In genomic region chr9:114899461-114899860, GRCh38 we compare ENCODE assay signal across 15 cellular contexts. TPM values are rescaled to one million over a fixed set of nuclear protein-coding genes. Genes with fewer than 3 reads are reported as not detected.
A peak's percentile ranks its signal among the peaks of the same experiment; 100 is the strongest.
DNase-seq lines count a peak whose midpoint lies in the region; ATAC-seq and TF ChIP-seq lines count a peak whose summit lies in the region.
"Had no signal": no experiment of that assay in that cellular context is flagged by ENCODE, and none has a peak within 500 bp of the region (broad histone marks: within the 10 kb centered on the region; RNA-seq: fewer than 3 reads in every experiment).

No MANE protein-coding gene starts in this region.

- H3K4me3 ChIP-seq in DND-41 (ENCODE audit: low read depth in 1 of 2, low read length in 2 of 2) = 0 out of 4 replicates have a peak overlapping the region, but pooled peaks of 1 of the 2 experiments have one; percentile 9
- peak overlapping the region; percentile 33 for H3K4me3 ChIP-seq in Loucy (ENCODE audit: low read length, poor library complexity, severe bottlenecking)
- peak overlapping the region; percentile 18 for H3K4me3 ChIP-seq in naive thymus-derived CD4-positive, alpha-beta T cell (ENCODE audit: low read length)
- no peak overlapping the region for H3K4me3 ChIP-seq in esophagus squamous epithelium
- H3K4me3 ChIP-seq: PC-9, upper lobe of right lung had no signal

- H3K79me2 ChIP-seq in DND-41 (ENCODE audit: insufficient read depth, low read length) = no peaks in the 10 kb centered on the region
- no peaks in the 10 kb centered on the region for H3K79me2 ChIP-seq in Loucy (ENCODE audit: insufficient read depth, low read length)

- peaks cover 20 to 52% (median 41%) of the 10 kb centered on the region in 5 donors for H3K36me3 Mint-ChIP-seq in naive thymus-derived CD4-positive, alpha-beta T cell

- CTCF ChIA-PET in naive thymus-derived CD4-positive, alpha-beta T cell (lab: Charles Lee) = interaction anchor here (0.6 to 2.3 kb wide), 7 partner anchors 7 to 161 kb away, joined by 4 to 9 read pairs (median 5); no protein-coding TSS in a partner anchor

- intact Hi-C loops in naive thymus-derived CD4-positive, alpha-beta T cell (cut with micrococcal nuclease) = loop anchor here (1.0 to 5.0 kb wide), 9 partner anchors 10 to 512 kb away; partner anchors contain the start of genes AKNA (in 1 of the 2), TEX48 (in 1 of the 2) and TNFSF15 (in 1 of the 2)
- intact Hi-C loops in esophagus squamous epithelium (cut with DNase I) = no loop called here

- no peak for TF ChIP-seq POLR2A in GM18505 (IDR thresholded peaks at IDR 0.05; ENCODE audit: borderline replicate concordance, extremely low read depth, insufficient read depth, insufficient read length)
- no peak for TF ChIP-seq POLR2A in esophagus squamous epithelium (IDR thresholded peaks at IDR 0.05)

- H3F3A ChIP-seq in Loucy (ENCODE audit: low read depth) = peaks cover 4% of the 10 kb centered on the region; the same call in 1 of the 2 replicates

- 71 to 75% methylated on average over 2 of the region's 2 CpGs for WGBS in esophagus squamous epithelium, 2 donors

- no peak overlapping the region for H3K4me3 Mint-ChIP-seq in naive thymus-derived CD4-positive, alpha-beta T cell

- H3K4me2 ChIP-seq in DND-41 (ENCODE audit: insufficient read depth, low read length) (peak overlapping the region; percentile 49), Loucy (ENCODE audit: low read depth, low read length, poor library complexity, severe bottlenecking) (peak overlapping the region; percentile 59)
- H3K4me2 ChIP-seq: PC-9 had no signal

- TF ChIP-seq CTCF in DND-41 (IDR thresholded peaks at IDR 0.05; ENCODE audit: borderline replicate concordance, extremely low read depth, low read length, poor library complexity, severe bottlenecking) = no peak
- TF ChIP-seq CTCF in Loucy (conservative IDR thresholded peaks at IDR 0.05; ENCODE audit: low read length) = no peak
- no peak for TF ChIP-seq CTCF in esophagus squamous epithelium (IDR thresholded peaks at IDR 0.05)

- H3K4me1 Mint-ChIP-seq in naive thymus-derived CD4-positive, alpha-beta T cell = peaks cover 0 to 44% (median 22%) of the 10 kb centered on the region in 7 donors

- H2AFZ ChIP-seq in DND-41 (ENCODE audit: low read depth, low read length) (no peak overlapping the region), Loucy (ENCODE audit: low read length) (no peak overlapping the region)
- H2AFZ ChIP-seq: PC-9 had no signal

- POLR2A ChIA-PET in naive thymus-derived CD4-positive, alpha-beta T cell (lab: Charles Lee) = interaction anchor here (0.7 to 2.8 kb wide), 11 partner anchors 9 to 148 kb away, joined by 3 to 34 read pairs (median 5); partner anchors contain the start of gene TNFSF8

- H3K9me3 ChIP-seq in DND-41 (ENCODE audit: insufficient read depth, low read length, severe bottlenecking) (no peaks in the 10 kb centered on the region), Loucy (ENCODE audit: insufficient read depth, low read depth, low read length) (no peaks in the 10 kb centered on the region), esophagus squamous epithelium (no peaks in the 10 kb centered on the region)
- H3K9me3 ChIP-seq in naive thymus-derived CD4-positive, alpha-beta T cell (ENCODE audit: control insufficient read depth in 2 of 3, low read length in 3 of 3) = no peaks in the 10 kb centered on the region
- H3K9me3 ChIP-seq: upper lobe of right lung had no signal

- H3K36me3 ChIP-seq in DND-41 (ENCODE audit: insufficient read depth, low read length) = peaks cover 33% of the 10 kb centered on the region
- H3K36me3 ChIP-seq in Loucy (ENCODE audit: insufficient read depth, low read length) = no peaks in the 10 kb centered on the region
- peaks cover 10 to 27% (median 11%) of the 10 kb centered on the region in 3 experiments for H3K36me3 ChIP-seq in naive thymus-derived CD4-positive, alpha-beta T cell (ENCODE audit: control insufficient read depth in 2 of 3, insufficient read depth in 3 of 3, low read length in 3 of 3)
- no peaks in the 10 kb centered on the region for H3K36me3 ChIP-seq in esophagus squamous epithelium
- H3K36me3 ChIP-seq: upper lobe of right lung had no signal

- no peaks in the 10 kb centered on the region for H4K20me1 ChIP-seq in DND-41 (ENCODE audit: insufficient read depth, low read length)
- no peaks in the 10 kb centered on the region for H4K20me1 ChIP-seq in Loucy (ENCODE audit: insufficient read depth, low read length, poor library complexity, severe bottlenecking)

- H3K27me3 Mint-ChIP-seq in naive thymus-derived CD4-positive, alpha-beta T cell = no peaks in the 10 kb centered on the region

- H3K9me2 ChIP-seq in Loucy (replicated peaks; ENCODE audit: low read depth, low read length) = no peaks in the 10 kb centered on the region

- DNase-seq in DND-41 (no peak), RPMI7951 (ENCODE audit: low read depth) (peak; percentile 51), esophagus squamous epithelium (lab: John Stamatoyannopoulos, UW) (no peak), 8988T (no peak)
- DNase-seq in naive thymus-derived CD4-positive, alpha-beta T cell = no peak
- DNase-seq: cortex of kidney, H7, NCI-H1092 treated with DMSO at 0.1 percent for 48 hours, NCI-H2171, NCI-H82, PC-9, upper lobe of right lung had no signal

- no peak overlapping the region for H3K27ac Mint-ChIP-seq in naive thymus-derived CD4-positive, alpha-beta T cell

- peaks cover 0 to 19% (median 0%) of the 10 kb centered on the region in 11 donors for H3K9me3 Mint-ChIP-seq in naive thymus-derived CD4-positive, alpha-beta T cell

- H3K27me3 ChIP-seq in DND-41 (ENCODE audit: insufficient read depth, low read length, poor library complexity) (no peaks in the 10 kb centered on the region), Loucy (ENCODE audit: insufficient read depth, low read length, poor library complexity, severe bottlenecking) (no peaks in the 10 kb centered on the region), esophagus squamous epithelium (no peaks in the 10 kb centered on the region)
- no peaks in the 10 kb centered on the region for H3K27me3 ChIP-seq in naive thymus-derived CD4-positive, alpha-beta T cell (ENCODE audit: control insufficient read depth in 2 of 2, insufficient read depth in 2 of 2, low read length in 2 of 2)
- H3K27me3 ChIP-seq: upper lobe of right lung had no signal

- H3K4me1 ChIP-seq in DND-41 (ENCODE audit: insufficient read depth, low read length) (peaks cover 79% of the 10 kb centered on the region), Loucy (ENCODE audit: insufficient read depth, low read length, poor library complexity, severe bottlenecking) (peaks cover 53% of the 10 kb centered on the region), esophagus squamous epithelium (peaks cover 4 to 29% (median 8%) of the 10 kb centered on the region in 3 donors)
- peaks cover 81 to 97% of the 10 kb centered on the region in 2 donors for H3K4me1 ChIP-seq in naive thymus-derived CD4-positive, alpha-beta T cell (ENCODE audit: control insufficient read depth in 2 of 2, insufficient read depth in 2 of 2, low read length in 2 of 2)

- peak overlapping the region; percentile 35 for H3K9ac ChIP-seq in DND-41 (ENCODE audit: low read depth, low read length)
- H3K9ac ChIP-seq in Loucy (ENCODE audit: low read depth, low read length, poor library complexity, severe bottlenecking) = no peak overlapping the region

- ATAC-seq in DND-41 (ENCODE audit: insufficient read depth, low read depth) (no peak), GM18505 (IDR thresholded peaks at IDR 0.05; ENCODE audit: unreplicated experiment) (no peak)
- ATAC-seq in naive thymus-derived CD4-positive, alpha-beta T cell = no peak

- peak overlapping the region; percentile 95 for H3K27ac ChIP-seq in DND-41 (ENCODE audit: low read length)
- no peak overlapping the region for H3K27ac ChIP-seq in naive thymus-derived CD4-positive, alpha-beta T cell (ENCODE audit: low read depth, low read length)
- H3K27ac ChIP-seq in esophagus squamous epithelium = no peak overlapping the region
- H3K27ac ChIP-seq: PC-9, upper lobe of right lung had no signal

RNA-seq across cellular contexts. Expression of gene TNFSF8, which starts 30.9 kb away (rescaled TPM):
- total RNA-seq in RPMI7951 (2014; rRNA removed; shearing (Covaris generic)) = not detected in 2 replicates
- total RNA-seq in naive thymus-derived CD4-positive, alpha-beta T cell = 100 to 1,000 TPM in 1 of 5 experiments, 10 to 100 TPM in 4; 19.3 to 129 (median 31.5) TPM
- polyA plus RNA-seq in naive thymus-derived CD4-positive, alpha-beta T cell = 10 to 100 TPM; 35.4 to 86.2 TPM
- 1 to 10 TPM in 1 of 4 donors, under 1 TPM in 3; 0.21 to 6.5 (median 0.41) TPM for total RNA-seq in esophagus squamous epithelium
- total RNA-seq: bronchial epithelial cell, H7, PC-9 had no signal

Comparison
In these comparisons a context has a peak if more than half of its experiments do, and no peak if none do; other contexts are left out.
1. H3K4me3 ChIP-seq: peak in Loucy (single experiment) and naive thymus-derived CD4-positive, alpha-beta T cell (single experiment); none in esophagus squamous epithelium (0 of 4).